Comparison of ENCODE assay signal across 11 cellular contexts in genomic region chr4:1050486-1051213, GRCh38. TPM values are rescaled to one million over a fixed set of nuclear protein-coding genes. Genes with fewer than 3 reads are reported as not detected.
A peak's percentile ranks its signal among the peaks of the same experiment; 100 is the strongest.
DNase-seq lines count a peak whose midpoint lies in the region; ATAC-seq lines count a peak whose summit lies in the region.
"Had no signal": no experiment of that assay in that cellular context is flagged by ENCODE, and none has a peak within 500 bp of the region (broad histone marks: within the 10 kb centered on the region; RNA-seq: fewer than 3 reads in every experiment).

No MANE protein-coding gene starts in this region.

- intact Hi-C loops in sciatic nerve (cut with DNase I): no loop called here

- no peak for ATAC-seq in sciatic nerve
- ATAC-seq in HG03520 (IDR thresholded peaks at IDR 0.05; ENCODE audit: unreplicated experiment): no peak
- ATAC-seq: body of pancreas had no signal

- DNase-seq in NCI-H526 (lab: John Stamatoyannopoulos, UW) (peak; percentile 26 to 61), NCI-H526 treated with DMSO at 0.1 percent for 48 hours (lab: John Stamatoyannopoulos, UW) (no peak), astrocyte of the hippocampus (ENCODE audit: low read depth, low spot score) (peak; percentile 56), iPS-NIHi7 (ENCODE audit: extremely low spot score) (peak; percentile 68), sciatic nerve (ENCODE audit: low spot score) (peak; percentile 59), DMS 273 treated with DMSO at 0.1 percent for 48 hours (lab: John Stamatoyannopoulos, UW) (no peak), GM19240 (ENCODE audit: insufficient read length, low spot score) (no peak)
- DNase-seq: activated CD4-positive, alpha-beta T cell treated with anti-CD3 and anti-CD28 coated beads, Interleukin-2, amount 50 U/mL, for 1 hour; stimulated activated naive CD4-positive, alpha-beta T cell treated with Interleukin-2 at 50 U/mL for 16 hours had no signal

RNA-seq across cellular contexts. Expression of gene FGFRL1, which starts 39.2 kb away (rescaled TPM):
- 16.6 TPM for total RNA-seq in sciatic nerve

RNA-seq across cellular contexts. Expression of gene SLC26A1, which starts 57.4 kb away (rescaled TPM):
- 0.45 TPM for total RNA-seq in sciatic nerve

Comparison
In these comparisons a context has a peak if more than half of its experiments do, and no peak if none do; other contexts are left out.
1. DNase-seq: peak in NCI-H526 (2 of 2), astrocyte of the hippocampus (single experiment), iPS-NIHi7 (single experiment) and sciatic nerve (single experiment); none in NCI-H526 treated with DMSO at 0.1 percent for 48 hours (single experiment), DMS 273 treated with DMSO at 0.1 percent for 48 hours (single experiment) and GM19240 (single experiment).